2 cellular contexts compared by ENCODE assay signal in genomic region chr5:78541058-78541624, GRCh38.
TF ChIP-seq lines count a peak whose summit lies in the region.

No MANE protein-coding gene starts in this region.

TF ChIP-seq in IMR-90, 13 proteins besides CTCF, POLR2A, EP300 and RAD21:
- TF ChIP-seq MXI1 (IDR thresholded peaks at IDR 0.05; ENCODE audit: borderline replicate concordance, low read depth, low read length) (no peak), MAFK (IDR thresholded peaks at IDR 0.05; ENCODE audit: low read depth, low read length) (no peak), FOS (IDR thresholded peaks at IDR 0.05; ENCODE audit: low read depth, low read length) (no peak), CHD1 (IDR thresholded peaks at IDR 0.05; ENCODE audit: low read depth, low read length) (no peak), SMC3 (IDR thresholded peaks at IDR 0.05; ENCODE audit: low read depth, low read length) (no peak), RCOR1 (IDR thresholded peaks at IDR 0.05; ENCODE audit: insufficient replicate concordance, low read length) (no peak), BHLHE40 (IDR thresholded peaks at IDR 0.05; ENCODE audit: low read depth, low read length) (no peak), ELK1 (IDR thresholded peaks at IDR 0.05; ENCODE audit: borderline replicate concordance, low read depth, low read length) (no peak), RFX5 (IDR thresholded peaks at IDR 0.05; ENCODE audit: low read depth, low read length) (no peak)

TF ChIP-seq in HepG2, 621 proteins besides CTCF, POLR2A, EP300 and RAD21:
- TF ChIP-seq MED13 (CRISPR knock-in tag; IDR thresholded peaks at IDR 0.05) (no peak), RBM22 (optimal IDR thresholded peaks at IDR 0.05; ENCODE audit: low read length) (peak; percentile 46)
